In genomic region chr19:57499332-57499679, GRCh38 we compare ENCODE assay signal across 7 cellular contexts. TPM values are rescaled to one million over a fixed set of nuclear protein-coding genes. Genes with fewer than 3 reads are reported as not detected.
A peak's percentile ranks its signal among the peaks of the same experiment; 100 is the strongest.
DNase-seq lines count a peak whose midpoint lies in the region; ATAC-seq and TF ChIP-seq lines count a peak whose summit lies in the region.
"Not testable (repeated sequence)": the region's sequence is repeated elsewhere in the genome, so short reads cannot be mapped to it uniquely, and the experiment has no call there.
"Had no signal": no experiment of that assay in that cellular context is flagged by ENCODE, and none has a peak within 500 bp of the region (broad histone marks: within the 10 kb centered on the region; RNA-seq: fewer than 3 reads in every experiment).

No MANE protein-coding gene starts in this region.

- H3K36me3 Mint-ChIP-seq in CD4-positive, CD25-positive, alpha-beta regulatory T cell = peaks cover 45% of the 10 kb centered on the region
- peaks cover 58% of the 10 kb centered on the region for H3K36me3 Mint-ChIP-seq in activated CD8-positive, alpha-beta memory T cell treated with anti-CD3 and anti-CD28 coated beads, Interleukin-2, amount 10 ng/mL, durations not matched to agents 7 days and 5 days
- H3K36me3 Mint-ChIP-seq in MCF 10A (ENCODE audit: insufficient read depth, unreplicated experiment) = peaks cover 27% of the 10 kb centered on the region
- peaks cover 64% of the 10 kb centered on the region for H3K36me3 Mint-ChIP-seq in mesothelial cell of epicardium

- peaks cover 52 to 81% of the 10 kb centered on the region in 2 experiments for H3K9me3 ChIP-seq in CD4-positive, CD25-positive, alpha-beta regulatory T cell (ENCODE audit: control insufficient read depth in 2 of 2, low read length in 2 of 2)
- peaks cover 0 to 11% (median 0%) of the 10 kb centered on the region in 3 donors for H3K9me3 ChIP-seq in skeletal muscle tissue (ENCODE audit: control insufficient read depth in 3 of 3, low read length in 3 of 3)

- not testable (repeated sequence) for TF ChIP-seq CTCF in KMS-11 (conservative IDR thresholded peaks at IDR 0.05; ENCODE audit: low read depth, low read length); MCF 10A (IDR thresholded peaks at IDR 0.05; ENCODE audit: unreplicated experiment); mesothelial cell of epicardium (IDR thresholded peaks at IDR 0.05; ENCODE audit: unreplicated experiment)

- H3K36me3 ChIP-seq in CD4-positive, CD25-positive, alpha-beta regulatory T cell (ENCODE audit: control insufficient read depth, insufficient read depth, low read length) = peaks cover 23% of the 10 kb centered on the region
- H3K36me3 ChIP-seq in KMS-11 (ENCODE audit: insufficient read depth) = not testable (repeated sequence)
- H3K36me3 ChIP-seq in skeletal muscle tissue (ENCODE audit: control insufficient read depth in 3 of 3, insufficient read depth in 3 of 3, low read length in 3 of 3) = peaks cover 6 to 16% (median 12%) of the 10 kb centered on the region in 3 donors

- H3K4me3 ChIP-seq in CD4-positive, CD25-positive, alpha-beta regulatory T cell (ENCODE audit: low read depth, low read length) = peak overlapping the region; percentile 13
- not testable (repeated sequence) for H3K4me3 ChIP-seq in KMS-11 (IDR thresholded peaks at IDR 0.05; ENCODE audit: insufficient read depth, low read depth, low read length)
- H3K4me3 ChIP-seq in skeletal muscle tissue (ENCODE audit: low read length in 3 of 3) = peak overlapping the region in 2 of 3 donors; percentile 88 to 90

- H4K20me1 ChIP-seq in KMS-11 (ENCODE audit: insufficient read depth) = not testable (repeated sequence)

- not testable (repeated sequence) for H3K27me3 ChIP-seq in CD4-positive, CD25-positive, alpha-beta regulatory T cell (ENCODE audit: control insufficient read depth, insufficient read depth, low read length); KMS-11 (ENCODE audit: insufficient read depth, low read depth); skeletal muscle tissue (ENCODE audit: control insufficient read depth in 3 of 3, insufficient read depth in 3 of 3, low read length in 3 of 3)

- CTCF ChIA-PET in activated CD8-positive, alpha-beta memory T cell treated with anti-CD3 and anti-CD28 coated beads, Interleukin-2, amount 10 ng/mL, durations not matched to agents 7 days and 5 days (lab: Charles Lee) = not testable (repeated sequence)
- CTCF ChIA-PET in MCF 10A (lab: Yijun Ruan, JAX) = interaction anchor here (0.6 kb wide), 1 partner anchor 395 kb away, joined by 3 read pairs; no protein-coding TSS in a partner anchor

- H3K4me3 Mint-ChIP-seq in CD4-positive, CD25-positive, alpha-beta regulatory T cell = peak overlapping the region; percentile 60 to 89 (median 74)
- H3K4me3 Mint-ChIP-seq in activated CD8-positive, alpha-beta memory T cell treated with anti-CD3 and anti-CD28 coated beads, Interleukin-2, amount 10 ng/mL, durations not matched to agents 7 days and 5 days = peak overlapping the region; percentile 77
- peak overlapping the region; percentile 79 for H3K4me3 Mint-ChIP-seq in MCF 10A (ENCODE audit: unreplicated experiment)
- peak overlapping the region; percentile 67 for H3K4me3 Mint-ChIP-seq in mesothelial cell of epicardium

- not testable (repeated sequence) for ATAC-seq in CD4-positive, CD25-positive, alpha-beta regulatory T cell (ENCODE audit: low read depth in 2 of 2); activated CD8-positive, alpha-beta memory T cell treated with anti-CD3 and anti-CD28 coated beads, Interleukin-2, amount 10 ng/mL, durations not matched to agents 7 days and 5 days

- H2AFZ ChIP-seq in KMS-11 (ENCODE audit: low read depth) = peak overlapping the region; percentile 83; the same call in 1 of the 2 replicates

- intact Hi-C loops in MCF 10A (cut with micrococcal nuclease) = loop anchor here (10.0 kb wide), 1 partner anchor 395 kb away; no protein-coding TSS in a partner anchor

- peaks cover 2 to 68% (median 41%) of the 10 kb centered on the region in 7 donors for H3K9me3 Mint-ChIP-seq in CD4-positive, CD25-positive, alpha-beta regulatory T cell
- peaks cover 37% of the 10 kb centered on the region for H3K9me3 Mint-ChIP-seq in activated CD8-positive, alpha-beta memory T cell treated with anti-CD3 and anti-CD28 coated beads, Interleukin-2, amount 10 ng/mL, durations not matched to agents 7 days and 5 days (ENCODE audit: low read depth)
- peaks cover 29% of the 10 kb centered on the region for H3K9me3 Mint-ChIP-seq in MCF 10A (ENCODE audit: unreplicated experiment)
- H3K9me3 Mint-ChIP-seq in mesothelial cell of epicardium = peaks cover 64% of the 10 kb centered on the region

- H3K79me2 ChIP-seq in KMS-11 (ENCODE audit: insufficient read depth, low read depth) = not testable (repeated sequence)

- H3K4me2 ChIP-seq in KMS-11 = not testable (repeated sequence)

- not testable (repeated sequence) for H3K9ac ChIP-seq in KMS-11; skeletal muscle tissue (ENCODE audit: low read depth in 1 of 3, low read length in 3 of 3)

- H3K4me1 Mint-ChIP-seq in CD4-positive, CD25-positive, alpha-beta regulatory T cell = peaks cover 5 to 29% (median 15%) of the 10 kb centered on the region in 4 donors
- H3K4me1 Mint-ChIP-seq in activated CD8-positive, alpha-beta memory T cell treated with anti-CD3 and anti-CD28 coated beads, Interleukin-2, amount 10 ng/mL, durations not matched to agents 7 days and 5 days = peaks cover 17% of the 10 kb centered on the region
- peaks cover 12% of the 10 kb centered on the region for H3K4me1 Mint-ChIP-seq in MCF 10A (ENCODE audit: insufficient read depth, unreplicated experiment)
- not testable (repeated sequence) for H3K4me1 Mint-ChIP-seq in mesothelial cell of epicardium

- POLR2A ChIA-PET in MCF 10A (lab: Yijun Ruan, JAX) = interaction anchor here (0.9 to 1.7 kb wide), 4 partner anchors 12 to 320 kb away, joined by 3 to 7 read pairs (median 4); partner anchors contain the start of genes ZNF419 and ZNF772

- H3K4me1 ChIP-seq in CD4-positive, CD25-positive, alpha-beta regulatory T cell (ENCODE audit: control insufficient read depth, insufficient read depth, low read length, poor library complexity, severe bottlenecking); KMS-11 (ENCODE audit: low read depth, poor library complexity, severe bottlenecking); skeletal muscle tissue (ENCODE audit: control insufficient read depth in 3 of 3, insufficient read depth in 3 of 3, low read length in 3 of 3): not testable (repeated sequence)

- peak overlapping the region; percentile 64 to 83 (median 81) for H3K27ac Mint-ChIP-seq in CD4-positive, CD25-positive, alpha-beta regulatory T cell
- peak overlapping the region; percentile 92 for H3K27ac Mint-ChIP-seq in activated CD8-positive, alpha-beta memory T cell treated with anti-CD3 and anti-CD28 coated beads, Interleukin-2, amount 10 ng/mL, durations not matched to agents 7 days and 5 days
- peak overlapping the region; percentile 83 for H3K27ac Mint-ChIP-seq in MCF 10A (ENCODE audit: low read depth, unreplicated experiment)
- not testable (repeated sequence) for H3K27ac Mint-ChIP-seq in mesothelial cell of epicardium

- not testable (repeated sequence) for H3K27me3 Mint-ChIP-seq in CD4-positive, CD25-positive, alpha-beta regulatory T cell; activated CD8-positive, alpha-beta memory T cell treated with anti-CD3 and anti-CD28 coated beads, Interleukin-2, amount 10 ng/mL, durations not matched to agents 7 days and 5 days; MCF 10A (ENCODE audit: insufficient read depth, unreplicated experiment); mesothelial cell of epicardium (ENCODE audit: low read depth)

- BruUV-seq in MCF 10A (replicated peaks; lab: Mats Ljungman, UMichigan) = not testable (repeated sequence)

- DNase-seq in CD4-positive, CD25-positive, alpha-beta regulatory T cell = peak in 1 of 3 donors; percentile 16
- not testable (repeated sequence) for DNase-seq in activated CD8-positive, alpha-beta memory T cell treated with anti-CD3 and anti-CD28 coated beads, Interleukin-2, amount 10 ng/mL, durations not matched to agents 7 days and 5 days; MCF 10A (ENCODE audit: unreplicated experiment); mesothelial cell of epicardium (ENCODE audit: low spot score in 2 of 2, unreplicated experiment in 2 of 2)

- H3K27ac ChIP-seq in CD4-positive, CD25-positive, alpha-beta regulatory T cell (ENCODE audit: insufficient read depth, low read length, poor library complexity, severe bottlenecking) = peak overlapping the region; percentile 78
- H3K27ac ChIP-seq in KMS-11; skeletal muscle tissue (ENCODE audit: low read depth, low read length): not testable (repeated sequence)

RNA-seq across cellular contexts. Expression of gene ZNF773, which starts 0.4 kb away (rescaled TPM):
- total RNA-seq in CD4-positive, CD25-positive, alpha-beta regulatory T cell = 7.2 TPM
- 10 to 100 TPM in 3 of 4 donors, 1 to 10 TPM in 1; 7.0 to 11.3 (median 10.6) TPM for polyA plus RNA-seq in CD4-positive, CD25-positive, alpha-beta regulatory T cell
- 1 to 10 TPM; 8.5 to 9.7 TPM for total RNA-seq in activated CD8-positive, alpha-beta memory T cell treated with anti-CD3 and anti-CD28 coated beads, Interleukin-2, amount 10 ng/mL, durations not matched to agents 7 days and 5 days
- total RNA-seq in MCF 10A (2022) = 11.2 and 12.4 TPM in 2 replicates
- 9.3 to 9.7 TPM (median 9.4 TPM) in 3 replicates for total RNA-seq in mesothelial cell of epicardium
- total RNA-seq in skeletal muscle tissue = 9.9 TPM

RNA-seq across cellular contexts. Expression of gene ZNF419, which starts 11.8 kb away (rescaled TPM):
- 8.9 TPM for total RNA-seq in CD4-positive, CD25-positive, alpha-beta regulatory T cell
- polyA plus RNA-seq in CD4-positive, CD25-positive, alpha-beta regulatory T cell = 10 to 100 TPM in 1 of 4 donors, 1 to 10 TPM in 3; 5.9 to 11.0 (median 8.3) TPM
- 10 to 100 TPM; 10.1 to 10.5 TPM for total RNA-seq in activated CD8-positive, alpha-beta memory T cell treated with anti-CD3 and anti-CD28 coated beads, Interleukin-2, amount 10 ng/mL, durations not matched to agents 7 days and 5 days
- total RNA-seq in MCF 10A (2022) = 18.4 and 19.6 TPM in 2 replicates
- 20.0 to 22.3 TPM (median 22.3 TPM) in 3 replicates for total RNA-seq in mesothelial cell of epicardium
- total RNA-seq in skeletal muscle tissue = 9.9 TPM

RNA-seq across cellular contexts. Expression of gene ZNF772, which starts 21.9 kb away (rescaled TPM):
- 0.74 TPM for total RNA-seq in CD4-positive, CD25-positive, alpha-beta regulatory T cell
- 1 to 10 TPM in 3 of 4 donors, under 1 TPM in 1; 0.09 to 4.2 (median 3.4) TPM for polyA plus RNA-seq in CD4-positive, CD25-positive, alpha-beta regulatory T cell
- 1 to 10 TPM; 7.7 to 8.8 TPM for total RNA-seq in activated CD8-positive, alpha-beta memory T cell treated with anti-CD3 and anti-CD28 coated beads, Interleukin-2, amount 10 ng/mL, durations not matched to agents 7 days and 5 days
- total RNA-seq in MCF 10A (2022) (9.9 and 10.9 TPM in 2 replicates), mesothelial cell of epicardium (13.8 to 15.5 TPM (median 14.0 TPM) in 3 replicates), skeletal muscle tissue (15.1 TPM)

RNA-seq across cellular contexts. Expression of gene ZNF549, which starts 27.9 kb away (rescaled TPM):
- 5.2 TPM for total RNA-seq in CD4-positive, CD25-positive, alpha-beta regulatory T cell
- 1 to 10 TPM; 4.3 to 9.2 (median 7.7) TPM for polyA plus RNA-seq in CD4-positive, CD25-positive, alpha-beta regulatory T cell
- total RNA-seq in activated CD8-positive, alpha-beta memory T cell treated with anti-CD3 and anti-CD28 coated beads, Interleukin-2, amount 10 ng/mL, durations not matched to agents 7 days and 5 days = 1 to 10 TPM; 6.6 to 6.7 TPM
- total RNA-seq in MCF 10A (2022) (3.9 and 5.3 TPM in 2 replicates), mesothelial cell of epicardium (11.1 to 11.5 TPM (median 11.3 TPM) in 3 replicates), skeletal muscle tissue (8.9 TPM)

RNA-seq across cellular contexts. Expression of gene VN1R1, which starts 42.4 kb away (rescaled TPM):
- 0.15 TPM for total RNA-seq in CD4-positive, CD25-positive, alpha-beta regulatory T cell
- polyA plus RNA-seq in CD4-positive, CD25-positive, alpha-beta regulatory T cell = under 1 TPM in 1 of 4 donors, not detected in 3; 0.10 TPM
- total RNA-seq in activated CD8-positive, alpha-beta memory T cell treated with anti-CD3 and anti-CD28 coated beads, Interleukin-2, amount 10 ng/mL, durations not matched to agents 7 days and 5 days = under 1 TPM; 0.15 to 0.28 TPM
- total RNA-seq in MCF 10A (2022) (0.47 TPM in 2 replicates), mesothelial cell of epicardium (1.2 to 1.7 TPM (median 1.6 TPM) in 3 replicates), skeletal muscle tissue (1.0 TPM)
- total RNA-seq: G401 had no signal
